In the genomic region with DNA sequence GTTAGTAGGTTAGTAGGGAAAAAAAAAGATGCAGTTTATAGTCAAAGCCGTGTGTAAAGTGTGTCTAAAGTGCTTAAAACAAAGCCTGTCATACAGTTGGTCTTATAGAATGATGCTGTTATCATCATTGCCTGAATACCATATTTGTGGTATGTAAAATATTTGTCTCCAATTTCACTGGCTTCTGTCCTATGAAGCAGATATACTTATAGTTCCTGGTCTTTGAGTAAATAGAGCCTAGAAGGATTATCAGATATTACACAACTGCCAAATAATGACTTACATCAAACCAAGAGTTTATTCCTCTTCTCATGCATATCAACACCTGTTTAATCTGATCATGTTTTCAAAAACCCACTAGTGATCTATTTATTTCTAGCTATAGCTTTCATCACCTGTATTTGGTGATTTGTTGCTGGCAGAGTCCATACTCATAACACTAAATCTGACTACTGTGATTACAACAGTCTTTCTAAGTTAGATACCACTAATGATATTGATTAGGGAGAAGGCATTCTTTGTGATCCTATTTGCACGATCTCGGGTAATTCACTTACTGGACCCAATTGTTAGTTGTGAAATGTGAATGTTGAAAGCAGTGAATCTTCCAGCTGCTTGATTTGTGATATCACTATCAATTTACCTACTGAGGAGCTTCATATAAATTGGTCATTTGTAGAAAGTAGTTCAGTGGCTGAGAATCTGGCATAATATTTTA, we compare ENCODE assay signal across 2 cellular contexts.
TF ChIP-seq lines count a peak whose summit lies in the region.

No MANE protein-coding gene starts in this region.

TF ChIP-seq in IMR-90, 13 proteins besides CTCF, POLR2A, EP300 and RAD21 (continued from another document):
- no peak for TF ChIP-seq BHLHE40 (IDR thresholded peaks at IDR 0.05; ENCODE audit: low read depth, low read length)

TF ChIP-seq in HepG2, 621 proteins besides CTCF, POLR2A, EP300 and RAD21:
- TF ChIP-seq ZNF570 (CRISPR knock-in tag; IDR thresholded peaks at IDR 0.05; ENCODE audit: borderline replicate concordance) (no peak), ZNF644 (CRISPR knock-in tag; IDR thresholded peaks at IDR 0.05; ENCODE audit: low read depth) (no peak), ZNF776 (CRISPR knock-in tag; IDR thresholded peaks at IDR 0.05) (no peak), ZNF619 (CRISPR knock-in tag; IDR thresholded peaks at IDR 0.05) (no peak), GATAD1 (CRISPR knock-in tag; IDR thresholded peaks at IDR 0.05) (no peak), SRSF1 (optimal IDR thresholded peaks at IDR 0.05; ENCODE audit: low read depth, low read length) (no peak), TSC22D2 (CRISPR knock-in tag; IDR thresholded peaks at IDR 0.05; ENCODE audit: borderline replicate concordance) (no peak), CHCHD3 (CRISPR knock-in tag; IDR thresholded peaks at IDR 0.05) (no peak), ATM (IDR thresholded peaks at IDR 0.05; ENCODE audit: borderline replicate concordance) (no peak), ZNF749 (CRISPR knock-in tag; IDR thresholded peaks at IDR 0.05; ENCODE audit: borderline replicate concordance) (no peak)
- TF ChIP-seq, protein P1, sequence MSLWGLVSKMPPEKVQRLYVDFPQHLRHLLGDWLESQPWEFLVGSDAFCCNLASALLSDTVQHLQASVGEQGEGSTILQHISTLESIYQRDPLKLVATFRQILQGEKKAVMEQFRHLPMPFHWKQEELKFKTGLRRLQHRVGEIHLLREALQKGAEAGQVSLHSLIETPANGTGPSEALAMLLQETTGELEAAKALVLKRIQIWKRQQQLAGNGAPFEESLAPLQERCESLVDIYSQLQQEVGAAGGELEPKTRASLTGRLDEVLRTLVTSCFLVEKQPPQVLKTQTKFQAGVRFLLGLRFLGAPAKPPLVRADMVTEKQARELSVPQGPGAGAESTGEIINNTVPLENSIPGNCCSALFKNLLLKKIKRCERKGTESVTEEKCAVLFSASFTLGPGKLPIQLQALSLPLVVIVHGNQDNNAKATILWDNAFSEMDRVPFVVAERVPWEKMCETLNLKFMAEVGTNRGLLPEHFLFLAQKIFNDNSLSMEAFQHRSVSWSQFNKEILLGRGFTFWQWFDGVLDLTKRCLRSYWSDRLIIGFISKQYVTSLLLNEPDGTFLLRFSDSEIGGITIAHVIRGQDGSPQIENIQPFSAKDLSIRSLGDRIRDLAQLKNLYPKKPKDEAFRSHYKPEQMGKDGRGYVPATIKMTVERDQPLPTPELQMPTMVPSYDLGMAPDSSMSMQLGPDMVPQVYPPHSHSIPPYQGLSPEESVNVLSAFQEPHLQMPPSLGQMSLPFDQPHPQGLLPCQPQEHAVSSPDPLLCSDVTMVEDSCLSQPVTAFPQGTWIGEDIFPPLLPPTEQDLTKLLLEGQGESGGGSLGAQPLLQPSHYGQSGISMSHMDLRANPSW (CRISPR knock-in tag; IDR thresholded peaks at IDR 0.05; ENCODE audit: borderline replicate concordance), result no peak
- TF ChIP-seq, protein P2, sequence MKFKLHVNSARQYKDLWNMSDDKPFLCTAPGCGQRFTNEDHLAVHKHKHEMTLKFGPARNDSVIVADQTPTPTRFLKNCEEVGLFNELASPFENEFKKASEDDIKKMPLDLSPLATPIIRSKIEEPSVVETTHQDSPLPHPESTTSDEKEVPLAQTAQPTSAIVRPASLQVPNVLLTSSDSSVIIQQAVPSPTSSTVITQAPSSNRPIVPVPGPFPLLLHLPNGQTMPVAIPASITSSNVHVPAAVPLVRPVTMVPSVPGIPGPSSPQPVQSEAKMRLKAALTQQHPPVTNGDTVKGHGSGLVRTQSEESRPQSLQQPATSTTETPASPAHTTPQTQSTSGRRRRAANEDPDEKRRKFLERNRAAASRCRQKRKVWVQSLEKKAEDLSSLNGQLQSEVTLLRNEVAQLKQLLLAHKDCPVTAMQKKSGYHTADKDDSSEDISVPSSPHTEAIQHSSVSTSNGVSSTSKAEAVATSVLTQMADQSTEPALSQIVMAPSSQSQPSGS (CRISPR knock-in tag; IDR thresholded peaks at IDR 0.05), result no peak
TF ChIP-seq in HepG2: peak in this region for 0.
